In genomic region chr5:126816649-126817048, GRCh38 we compare ENCODE assay signal across 13 cellular contexts.
"Had no signal": no experiment of that assay in that cellular context is flagged by ENCODE, and none has a peak within 500 bp of the region (broad histone marks: within the 10 kb centered on the region; RNA-seq: fewer than 3 reads in every experiment).

No MANE protein-coding gene starts in this region.

- DNase-seq: activated CD4-positive, alpha-beta T cell treated with anti-CD3 and anti-CD28 coated beads for 1 hour; activated CD8-positive, alpha-beta memory T cell treated with anti-CD3 and anti-CD28 coated beads, Interleukin-2, amount 50 U/mL, for 48 hours; activated naive CD4-positive, alpha-beta T cell treated with anti-CD3 and anti-CD28 coated beads, Interleukin-2, amount 50 U/mL, for 16 hours; kidney; left lung; mesenchymal stem cell; right lobe of liver; stimulated activated CD4-positive, alpha-beta T cell treated with anti-CD3 and anti-CD28 coated beads, Interleukin-4, amount 100 ng/mL, for 4 hours; SW 1271; T1000; thyroid gland had no signal

- H3K9me3 Mint-ChIP-seq: nephron had no signal

- H3K4me3 Mint-ChIP-seq: nephron had no signal

- ATAC-seq: left lung, right lobe of liver had no signal

- H3K27ac Mint-ChIP-seq: nephron had no signal

- FAIRE-seq: colon, kidney had no signal
